In genomic region chr3:188780188-188781147, GRCh38 we compare ENCODE assay signal across 10 cellular contexts.
DNase-seq lines count a peak whose midpoint lies in the region; ATAC-seq, FAIRE-seq and TF ChIP-seq lines count a peak whose summit lies in the region.
"Had no signal": no experiment of that assay in that cellular context is flagged by ENCODE, and none has a peak within 500 bp of the region (broad histone marks: within the 10 kb centered on the region; RNA-seq: fewer than 3 reads in every experiment).

No MANE protein-coding gene starts in this region.

- H3K4me3 ChIP-seq in ACC112 (ENCODE audit: low read depth, low read length): no peak overlapping the region
- no peak overlapping the region for H3K4me3 ChIP-seq in fibroblast of villous mesenchyme (ENCODE audit: low read depth, low read length)

- TF ChIP-seq POLR2A in GM12892 (IDR thresholded peaks at IDR 0.05; ENCODE audit: low read depth, low read length): no peak

- intact Hi-C loops in activated CD4-positive, alpha-beta memory T cell treated with anti-CD3 and anti-CD28 coated beads for 36 hours (cut with micrococcal nuclease): no loop called here

- no peak for ATAC-seq in GM19467 (IDR thresholded peaks at IDR 0.05; ENCODE audit: unreplicated experiment)

- H3K36me3 ChIP-seq in ACC112 (ENCODE audit: insufficient read depth, low read length): no peaks in the 10 kb centered on the region; the same call in 1 of the 2 replicates

- DNase-seq in SIG-M5 treated with dmso at 0.1 percent for 504 hours (lab: John Stamatoyannopoulos, UW; ENCODE audit: unreplicated experiment): peak; percentile 85
- DNase-seq in fibroblast of villous mesenchyme (ENCODE audit: low read depth): peak; percentile 81
- DNase-seq in pons (ENCODE audit: low spot score): peak; percentile 83
- no peak for DNase-seq in 8988T
- no peak for DNase-seq in activated CD4-positive, alpha-beta memory T cell treated with anti-CD3 and anti-CD28 coated beads for 36 hours
- no peak for DNase-seq in GM12892 (ENCODE audit: insufficient read length)
- DNase-seq: ACHN, naive B cell had no signal

- no peak for TF ChIP-seq CTCF in fibroblast of villous mesenchyme (IDR thresholded peaks at IDR 0.05; ENCODE audit: insufficient read depth, low read depth, low read length)

- H3K27me3 ChIP-seq in ACC112 (ENCODE audit: insufficient read depth, low read length): no peaks in the 10 kb centered on the region

- peaks cover 8% of the 10 kb centered on the region for H3K4me1 Mint-ChIP-seq in activated CD4-positive, alpha-beta memory T cell treated with anti-CD3 and anti-CD28 coated beads for 36 hours (ENCODE audit: low read depth)

- peaks cover 2% of the 10 kb centered on the region for H3K9me3 Mint-ChIP-seq in activated CD4-positive, alpha-beta memory T cell treated with anti-CD3 and anti-CD28 coated beads for 36 hours

- peaks cover 33% of the 10 kb centered on the region for H3K4me1 ChIP-seq in ACC112 (ENCODE audit: control insufficient read depth, insufficient read depth, low read length, unreplicated experiment)

- H3K79me2 ChIP-seq in ACC112 (ENCODE audit: control insufficient read depth, insufficient read depth, low read length, unreplicated experiment): no peaks in the 10 kb centered on the region

- FAIRE-seq in GM12892 (lab: Jason Lieb, UNC): no peak

- H3K27me3 Mint-ChIP-seq in activated CD4-positive, alpha-beta memory T cell treated with anti-CD3 and anti-CD28 coated beads for 36 hours: no peaks in the 10 kb centered on the region
- H3K27me3 Mint-ChIP-seq: naive B cell had no signal

- CTCF ChIA-PET in activated CD4-positive, alpha-beta memory T cell treated with anti-CD3 and anti-CD28 coated beads for 36 hours (lab: Charles Lee): no interaction called here

- H3K4me3 Mint-ChIP-seq in activated CD4-positive, alpha-beta memory T cell treated with anti-CD3 and anti-CD28 coated beads for 36 hours: no peak overlapping the region
- H3K4me3 Mint-ChIP-seq: naive B cell had no signal

- peaks cover 6% of the 10 kb centered on the region for H3K36me3 Mint-ChIP-seq in activated CD4-positive, alpha-beta memory T cell treated with anti-CD3 and anti-CD28 coated beads for 36 hours

- 0 out of 2 replicates have a peak overlapping the region, but pooled peaks have one; percentile 17 for H3K27ac ChIP-seq in ACC112 (ENCODE audit: low read depth, low read length)

- no peak overlapping the region for H3K27ac Mint-ChIP-seq in activated CD4-positive, alpha-beta memory T cell treated with anti-CD3 and anti-CD28 coated beads for 36 hours
- H3K27ac Mint-ChIP-seq: naive B cell had no signal

- H2AFZ ChIP-seq in ACC112 (ENCODE audit: low read length, unreplicated experiment): no peak overlapping the region

- POLR2A ChIA-PET in activated CD4-positive, alpha-beta memory T cell treated with anti-CD3 and anti-CD28 coated beads for 36 hours (lab: Charles Lee): no interaction called here

Comparison
In these comparisons a context has a peak if more than half of its experiments do, and no peak if none do; other contexts are left out.
1. DNase-seq: peak in SIG-M5 treated with dmso at 0.1 percent for 504 hours (single experiment), fibroblast of villous mesenchyme (single experiment) and pons (single experiment); none in 8988T (single experiment), activated CD4-positive, alpha-beta memory T cell treated with anti-CD3 and anti-CD28 coated beads for 36 hours (single experiment) and GM12892 (single experiment).